8 cellular contexts compared by ENCODE assay signal in the genomic region with DNA sequence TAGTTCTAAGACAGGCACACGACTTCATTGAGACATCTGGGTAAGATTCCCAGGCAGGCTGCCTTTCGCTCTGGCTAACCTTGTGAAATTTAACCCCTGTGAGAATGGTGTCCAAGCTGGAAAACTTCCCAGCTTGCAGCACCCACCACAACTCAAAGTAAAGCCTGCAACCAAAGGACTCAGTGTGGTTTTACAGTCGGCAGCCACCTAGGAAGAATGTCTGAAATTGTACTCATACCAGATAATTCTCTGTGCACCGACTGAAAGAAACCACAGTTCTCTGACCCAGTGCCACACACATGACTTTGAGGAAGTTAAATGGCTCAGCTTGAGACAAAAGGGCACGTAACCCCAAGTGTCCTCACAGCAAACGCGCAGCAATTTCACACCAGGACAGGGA.
A peak's percentile ranks its signal among the peaks of the same experiment; 100 is the strongest.
DNase-seq lines count a peak whose midpoint lies in the region; ATAC-seq, FAIRE-seq and TF ChIP-seq lines count a peak whose summit lies in the region.

No MANE protein-coding gene starts in this region.

- H3K4me1 Mint-ChIP-seq in stimulated activated effector memory CD8-positive, alpha-beta T cell treated with anti-CD3 and anti-CD28 coated beads, Interleukin-12 subunit alpha, Interleukin-12 subunit beta, amount 100 ng/mL, for 72 hours = peaks cover 75% of the 10 kb centered on the region

- no peaks in the 10 kb centered on the region for H4K20me1 ChIP-seq in HCT116 (ENCODE audit: insufficient read depth)

- H3K27me3 ChIP-seq in HCT116 (ENCODE audit: insufficient read depth, low read length) = no peaks in the 10 kb centered on the region

- no peak for TF ChIP-seq RAD21 in HCT116 (IDR thresholded peaks at IDR 0.05; ENCODE audit: low read depth)

- H3K9me3 ChIP-seq in HCT116 (ENCODE audit: control insufficient read depth in 1 of 2, insufficient read depth in 1 of 2, low read depth in 1 of 2, low read length in 2 of 2) (no peaks in the 10 kb centered on the region), kidney (ENCODE audit: control insufficient read depth in 1 of 2, low read length in 2 of 2) (no peaks in the 10 kb centered on the region)

- POLR2A ChIA-PET in HCT116 (lab: Charles Lee) = no interaction called here

- H3K4me3 Mint-ChIP-seq in stimulated activated effector memory CD8-positive, alpha-beta T cell treated with anti-CD3 and anti-CD28 coated beads, Interleukin-12 subunit alpha, Interleukin-12 subunit beta, amount 100 ng/mL, for 72 hours = peak overlapping the region; percentile 41

- CTCF ChIA-PET in HCT116 (lab: Charles Lee) = no interaction called here

- H3K9me2 ChIP-seq in HCT116 (ENCODE audit: insufficient read depth) = no peaks in the 10 kb centered on the region

- TF ChIP-seq POLR2A in HCT116 (IDR thresholded peaks at IDR 0.05; ENCODE audit: borderline replicate concordance, extremely low read depth, insufficient read depth, insufficient read length) = no peak

- peaks cover 41% of the 10 kb centered on the region for H3K36me3 Mint-ChIP-seq in stimulated activated effector memory CD8-positive, alpha-beta T cell treated with anti-CD3 and anti-CD28 coated beads, Interleukin-12 subunit alpha, Interleukin-12 subunit beta, amount 100 ng/mL, for 72 hours

- TF ChIP-seq CTCF in HCT116 (IDR thresholded peaks at IDR 0.05 in 2 of 3, conservative IDR thresholded peaks at IDR 0.05 in 1 of 3; ENCODE audit: borderline replicate concordance in 1 of 3, insufficient read depth in 1 of 3, low read depth in 2 of 3, low read length in 2 of 3) (no peak), GM13976 (IDR thresholded peaks at IDR 0.05; ENCODE audit: borderline replicate concordance, control extremely low read depth, extremely low read depth, insufficient read depth, missing control alignments) (no peak), kidney (IDR thresholded peaks at IDR 0.05; ENCODE audit: borderline replicate concordance, extremely low read depth, insufficient read depth) (no peak)

- H3K4me2 ChIP-seq in HCT116 (ENCODE audit: low read length) = no peak overlapping the region

- H3K36me3 ChIP-seq in HCT116 (ENCODE audit: control insufficient read depth in 1 of 2, insufficient read depth in 2 of 2, low read length in 2 of 2) (no peaks in the 10 kb centered on the region), kidney (ENCODE audit: control insufficient read depth in 1 of 2, insufficient read depth in 2 of 2, low read length in 2 of 2) (peaks cover 0 to 5% of the 10 kb centered on the region in 2 donors)

- FAIRE-seq in kidney (lab: Jason Lieb, UNC) = no peak

- H3K27ac ChIP-seq in HCT116 (ENCODE audit: low read depth, low read length) (no peak overlapping the region), kidney (ENCODE audit: low read depth in 2 of 2, low read length in 2 of 2) (no peak overlapping the region)

- H3K4me1 ChIP-seq in HCT116 (ENCODE audit: control insufficient read depth in 1 of 2, insufficient read depth in 2 of 2, low read length in 2 of 2) (no peaks in the 10 kb centered on the region), kidney (ENCODE audit: control insufficient read depth in 1 of 2, insufficient read depth in 1 of 2, low read depth in 1 of 2, low read length in 2 of 2) (peaks cover 12 to 36% of the 10 kb centered on the region in 2 donors)

- RAD21 ChIA-PET in HCT116 (lab: Charles Lee; ENCODE audit: low non-redundant PET in 1 of 2, low total read pairs in 2 of 2, uncharacterized antibody in 2 of 2, unreplicated experiment in 2 of 2) = no interaction called here

- no peak overlapping the region for H3K9ac ChIP-seq in HCT116 (ENCODE audit: low read length)
- H3K9ac ChIP-seq in kidney (ENCODE audit: low read length in 2 of 2) = no peak overlapping the region

- peak; percentile 49; the same call in 1 of the 2 replicates for ATAC-seq in HCT116
- peak; percentile 15 to 27 for ATAC-seq in left cardiac atrium
- ATAC-seq in stimulated activated effector memory CD8-positive, alpha-beta T cell treated with anti-CD3 and anti-CD28 coated beads, Interleukin-12 subunit alpha, Interleukin-12 subunit beta, amount 100 ng/mL, for 72 hours = peak; percentile 96

- intact Hi-C loops in HCT116 (cut with micrococcal nuclease) (no loop called here), left cardiac atrium (cut with DNase I) (no loop called here), kidney (cut with DNase I) (no loop called here)

- no peak overlapping the region for H2AFZ ChIP-seq in HCT116 (ENCODE audit: low read depth, low read length, poor library complexity, severe bottlenecking)

- no peaks in the 10 kb centered on the region for H3K9me3 Mint-ChIP-seq in stimulated activated effector memory CD8-positive, alpha-beta T cell treated with anti-CD3 and anti-CD28 coated beads, Interleukin-12 subunit alpha, Interleukin-12 subunit beta, amount 100 ng/mL, for 72 hours

- H3K4me3 ChIP-seq in HCT116 (replicated peaks in 1 of 2; ENCODE audit: low read depth in 1 of 2, low read length in 2 of 2) = no peak overlapping the region
- H3K4me3 ChIP-seq in kidney (ENCODE audit: low read length in 2 of 2) = no peak overlapping the region

- in situ Hi-C loops in GM13976 (cut with MboI; ENCODE audit: low sequenced_read_pairs, unreplicated experiment) = no loop called here

- H3K27ac Mint-ChIP-seq in stimulated activated effector memory CD8-positive, alpha-beta T cell treated with anti-CD3 and anti-CD28 coated beads, Interleukin-12 subunit alpha, Interleukin-12 subunit beta, amount 100 ng/mL, for 72 hours = peak overlapping the region; percentile 87

- no TSS peak for BruUV-seq in HCT116 (replicated peaks; lab: Mats Ljungman, UMichigan)

- no peaks in the 10 kb centered on the region for H3K79me2 ChIP-seq in HCT116 (ENCODE audit: insufficient read depth, low read length)

- DNase-seq in AG08396 (ENCODE audit: low spot score) (peak; percentile 64), HCT116 (ENCODE audit: low read depth, low spot score) (no peak), SKM-1 treated with dmso at 0.1 percent for 144 hours (lab: John Stamatoyannopoulos, UW; ENCODE audit: unreplicated experiment) (peak; percentile 77), left cardiac atrium (no peak), GM13976 (ENCODE audit: low spot score) (no peak), kidney (no peak)
- DNase-seq in stimulated activated effector memory CD8-positive, alpha-beta T cell treated with anti-CD3 and anti-CD28 coated beads, Interleukin-12 subunit alpha, Interleukin-12 subunit beta, amount 100 ng/mL, for 72 hours (ENCODE audit: low spot score in 2 of 2) = no peak
- no peak for DNase-seq in activated CD8-positive, alpha-beta memory T cell treated with anti-CD3 and anti-CD28 coated beads, Interleukin-2, amount 50 U/mL, for 4 hours

TF ChIP-seq in HCT116, 20 proteins besides CTCF, POLR2A, EP300 and RAD21:
- TF ChIP-seq SP1 (IDR thresholded peaks at IDR 0.05; ENCODE audit: low read depth) = no peak
- TF ChIP-seq SRF (IDR thresholded peaks at IDR 0.05; ENCODE audit: low read depth) = no peak
- TF ChIP-seq EZH2 (IDR thresholded peaks at IDR 0.05) = no peak
- TF ChIP-seq MAX (IDR thresholded peaks at IDR 0.05) = no peak
- TF ChIP-seq CEBPB (IDR thresholded peaks at IDR 0.05; ENCODE audit: low read depth) = no peak
- TF ChIP-seq ZNF274 (IDR thresholded peaks at IDR 0.05; ENCODE audit: low read depth, low read length) = no peak
- TF ChIP-seq YY1 (IDR thresholded peaks at IDR 0.05; ENCODE audit: extremely low read depth, insufficient replicate concordance, low read depth, low read length) = no peak
- no peak for TF ChIP-seq POLR2AphosphoS5 (IDR thresholded peaks at IDR 0.05; ENCODE audit: low read depth, low read length)
- TF ChIP-seq ATF3 (IDR thresholded peaks at IDR 0.05) = no peak
- TF ChIP-seq, protein P1, sequence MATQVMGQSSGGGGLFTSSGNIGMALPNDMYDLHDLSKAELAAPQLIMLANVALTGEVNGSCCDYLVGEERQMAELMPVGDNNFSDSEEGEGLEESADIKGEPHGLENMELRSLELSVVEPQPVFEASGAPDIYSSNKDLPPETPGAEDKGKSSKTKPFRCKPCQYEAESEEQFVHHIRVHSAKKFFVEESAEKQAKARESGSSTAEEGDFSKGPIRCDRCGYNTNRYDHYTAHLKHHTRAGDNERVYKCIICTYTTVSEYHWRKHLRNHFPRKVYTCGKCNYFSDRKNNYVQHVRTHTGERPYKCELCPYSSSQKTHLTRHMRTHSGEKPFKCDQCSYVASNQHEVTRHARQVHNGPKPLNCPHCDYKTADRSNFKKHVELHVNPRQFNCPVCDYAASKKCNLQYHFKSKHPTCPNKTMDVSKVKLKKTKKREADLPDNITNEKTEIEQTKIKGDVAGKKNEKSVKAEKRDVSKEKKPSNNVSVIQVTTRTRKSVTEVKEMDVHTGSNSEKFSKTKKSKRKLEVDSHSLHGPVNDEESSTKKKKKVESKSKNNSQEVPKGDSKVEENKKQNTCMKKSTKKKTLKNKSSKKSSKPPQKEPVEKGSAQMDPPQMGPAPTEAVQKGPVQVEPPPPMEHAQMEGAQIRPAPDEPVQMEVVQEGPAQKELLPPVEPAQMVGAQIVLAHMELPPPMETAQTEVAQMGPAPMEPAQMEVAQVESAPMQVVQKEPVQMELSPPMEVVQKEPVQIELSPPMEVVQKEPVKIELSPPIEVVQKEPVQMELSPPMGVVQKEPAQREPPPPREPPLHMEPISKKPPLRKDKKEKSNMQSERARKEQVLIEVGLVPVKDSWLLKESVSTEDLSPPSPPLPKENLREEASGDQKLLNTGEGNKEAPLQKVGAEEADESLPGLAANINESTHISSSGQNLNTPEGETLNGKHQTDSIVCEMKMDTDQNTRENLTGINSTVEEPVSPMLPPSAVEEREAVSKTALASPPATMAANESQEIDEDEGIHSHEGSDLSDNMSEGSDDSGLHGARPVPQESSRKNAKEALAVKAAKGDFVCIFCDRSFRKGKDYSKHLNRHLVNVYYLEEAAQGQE (IDR thresholded peaks at IDR 0.05; ENCODE audit: low read depth) = no peak

Comparison
In these comparisons a context has a peak if more than half of its experiments do, and no peak if none do; other contexts are left out.
1. DNase-seq: peak in AG08396 (single experiment) and SKM-1 treated with dmso at 0.1 percent for 144 hours (single experiment); none in HCT116 (single experiment), left cardiac atrium (single experiment), stimulated activated effector memory CD8-positive, alpha-beta T cell treated with anti-CD3 and anti-CD28 coated beads, Interleukin-12 subunit alpha, Interleukin-12 subunit beta, amount 100 ng/mL, for 72 hours (0 of 2), GM13976 (single experiment), kidney (single experiment) and activated CD8-positive, alpha-beta memory T cell treated with anti-CD3 and anti-CD28 coated beads, Interleukin-2, amount 50 U/mL, for 4 hours (single experiment).
2. ATAC-seq: peak in every context shown above with its lines; median percentile 96 in stimulated activated effector memory CD8-positive, alpha-beta T cell treated with anti-CD3 and anti-CD28 coated beads, Interleukin-12 subunit alpha, Interleukin-12 subunit beta, amount 100 ng/mL, for 72 hours; 49 in HCT116; 21 in left cardiac atrium.